ENCODE assay signal across 30 cellular contexts in the genomic region with DNA sequence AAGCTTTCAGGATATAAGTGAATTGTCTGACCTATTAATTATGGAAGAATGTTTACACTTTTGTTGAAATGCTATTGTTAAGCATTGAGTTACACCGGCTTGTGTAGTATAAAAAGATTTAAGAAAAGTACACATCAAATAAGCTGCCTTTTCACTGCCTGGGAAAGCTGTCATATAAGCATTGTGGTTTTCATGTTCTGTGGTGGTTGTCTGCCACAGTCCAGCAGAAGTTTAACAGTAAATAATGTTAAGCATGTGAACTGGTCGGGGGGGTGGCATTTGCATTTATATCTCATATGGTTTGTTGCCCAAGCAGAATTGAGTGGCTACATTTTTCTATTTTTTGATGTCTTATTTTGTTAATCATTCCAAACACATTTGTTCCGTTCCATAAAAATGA.
"Had no signal": no experiment of that assay in that cellular context is flagged by ENCODE, and none has a peak within 500 bp of the region (broad histone marks: within the 10 kb centered on the region; RNA-seq: fewer than 3 reads in every experiment).

No MANE protein-coding gene starts in this region.

- H3K9me3 Mint-ChIP-seq: brain had no signal

- H3K27ac Mint-ChIP-seq: activated CD4-positive, alpha-beta memory T cell treated with anti-CD3 and anti-CD28 coated beads, Interleukin-2, amount 10 ng/mL, durations not matched to agents 7 days and 5 days; activated CD8-positive, alpha-beta memory T cell treated with anti-CD3 and anti-CD28 coated beads, Interleukin-2, amount 10 ng/mL, durations not matched to agents 7 days and 5 days; activated naive CD4-positive, alpha-beta T cell treated with anti-CD3 and anti-CD28 coated beads, Interleukin-2, amount 10 ng/mL, durations not matched to agents 7 days and 5 days; activated naive CD8-positive, alpha-beta T cell; activated naive CD8-positive, alpha-beta T cell treated with anti-CD3 and anti-CD28 coated beads, Interleukin-2, amount 50 U/mL, for 24 hours; brain had no signal

- H3K27me3 Mint-ChIP-seq: activated CD4-positive, alpha-beta memory T cell treated with anti-CD3 and anti-CD28 coated beads, Interleukin-2, amount 10 ng/mL, durations not matched to agents 7 days and 5 days; activated CD8-positive, alpha-beta memory T cell treated with anti-CD3 and anti-CD28 coated beads, Interleukin-2, amount 10 ng/mL, durations not matched to agents 7 days and 5 days; activated naive CD4-positive, alpha-beta T cell treated with anti-CD3 and anti-CD28 coated beads, Interleukin-2, amount 10 ng/mL, durations not matched to agents 7 days and 5 days; activated naive CD8-positive, alpha-beta T cell; activated naive CD8-positive, alpha-beta T cell treated with anti-CD3 and anti-CD28 coated beads, Interleukin-2, amount 50 U/mL, for 24 hours had no signal

- H3K4me1 Mint-ChIP-seq: activated CD4-positive, alpha-beta memory T cell treated with anti-CD3 and anti-CD28 coated beads, Interleukin-2, amount 10 ng/mL, durations not matched to agents 7 days and 5 days; activated CD8-positive, alpha-beta memory T cell treated with anti-CD3 and anti-CD28 coated beads, Interleukin-2, amount 10 ng/mL, durations not matched to agents 7 days and 5 days; activated naive CD4-positive, alpha-beta T cell treated with anti-CD3 and anti-CD28 coated beads, Interleukin-2, amount 10 ng/mL, durations not matched to agents 7 days and 5 days; activated naive CD8-positive, alpha-beta T cell treated with anti-CD3 and anti-CD28 coated beads, Interleukin-2, amount 50 U/mL, for 24 hours; brain had no signal

- ATAC-seq: activated CD8-positive, alpha-beta memory T cell treated with anti-CD3 and anti-CD28 coated beads, Interleukin-2, amount 10 ng/mL, durations not matched to agents 7 days and 5 days; activated naive CD8-positive, alpha-beta T cell treated with anti-CD3 and anti-CD28 coated beads, Interleukin-2, amount 50 U/mL, for 24 hours had no signal

- DNase-seq: activated CD4-positive, alpha-beta memory T cell treated with anti-CD3 and anti-CD28 coated beads, Interleukin-2, amount 10 ng/mL, durations not matched to agents 7 days and 5 days; activated CD4-positive, alpha-beta T cell treated with anti-CD3 and anti-CD28 coated beads for 1 hour; activated CD4-positive, alpha-beta T cell treated with anti-CD3 and anti-CD28 coated beads for 48 hours; activated CD4-positive, CD25-positive, alpha-beta regulatory T cell; activated CD8-positive, alpha-beta memory T cell treated with anti-CD3 and anti-CD28 coated beads for 24 hours; activated CD8-positive, alpha-beta memory T cell treated with anti-CD3 and anti-CD28 coated beads, Interleukin-2, amount 10 ng/mL, durations not matched to agents 7 days and 5 days; activated CD8-positive, alpha-beta memory T cell treated with anti-CD3 and anti-CD28 coated beads, Interleukin-2, amount 50 U/mL, for 48 hours; activated effector memory CD4-positive, alpha-beta T cell treated with Interleukin-2 at 50 U/mL for 16 hours; activated naive CD4-positive, alpha-beta T cell treated with anti-CD3 and anti-CD28 coated beads, Interleukin-2, amount 10 ng/mL, durations not matched to agents 7 days and 5 days; activated naive CD8-positive, alpha-beta T cell treated with anti-CD3 and anti-CD28 coated beads, Interleukin-2, amount 50 U/mL, for 24 hours; activated T-cell treated with anti-CD3 and anti-CD28 coated beads, Interleukin-2, amount 50 U/mL, for 48 hours; anterior cingulate cortex; caudate nucleus; Kasumi-1; MM.1S; MV-4-11; NCI-H1092; NCI-H1436 treated with DMSO at 0.1 percent for 48 hours; NCI-H1694 treated with DMSO at 0.1 percent for 48 hours; NCI-H2029; NCI-H510A; NCI-H526; NCI-H748 treated with DMSO at 0.1 percent for 48 hours; Right ventricle myocardium superior; SW 1271; T-helper 1 cell; T-helper 9 cell; WERI-Rb-1 had no signal

- H3K36me3 Mint-ChIP-seq: activated CD8-positive, alpha-beta memory T cell treated with anti-CD3 and anti-CD28 coated beads, Interleukin-2, amount 10 ng/mL, durations not matched to agents 7 days and 5 days; activated naive CD4-positive, alpha-beta T cell treated with anti-CD3 and anti-CD28 coated beads, Interleukin-2, amount 10 ng/mL, durations not matched to agents 7 days and 5 days; brain had no signal

- H3K36me3 ChIP-seq: WERI-Rb-1 had no signal

- H3K4me3 Mint-ChIP-seq: activated CD4-positive, alpha-beta memory T cell treated with anti-CD3 and anti-CD28 coated beads, Interleukin-2, amount 10 ng/mL, durations not matched to agents 7 days and 5 days; activated CD8-positive, alpha-beta memory T cell treated with anti-CD3 and anti-CD28 coated beads, Interleukin-2, amount 10 ng/mL, durations not matched to agents 7 days and 5 days; activated naive CD4-positive, alpha-beta T cell treated with anti-CD3 and anti-CD28 coated beads, Interleukin-2, amount 10 ng/mL, durations not matched to agents 7 days and 5 days; activated naive CD8-positive, alpha-beta T cell; activated naive CD8-positive, alpha-beta T cell treated with anti-CD3 and anti-CD28 coated beads, Interleukin-2, amount 50 U/mL, for 24 hours; brain had no signal

- H3K27ac ChIP-seq: WERI-Rb-1 had no signal
